In genomic region chr1:166166701-166167394, GRCh38 we compare ENCODE assay signal across 8 cellular contexts. TPM values are rescaled to one million over a fixed set of nuclear protein-coding genes. Genes with fewer than 3 reads are reported as not detected.
A peak's percentile ranks its signal among the peaks of the same experiment; 100 is the strongest.
DNase-seq lines count a peak whose midpoint lies in the region; ATAC-seq, FAIRE-seq and TF ChIP-seq lines count a peak whose summit lies in the region.

A gene with protein sequence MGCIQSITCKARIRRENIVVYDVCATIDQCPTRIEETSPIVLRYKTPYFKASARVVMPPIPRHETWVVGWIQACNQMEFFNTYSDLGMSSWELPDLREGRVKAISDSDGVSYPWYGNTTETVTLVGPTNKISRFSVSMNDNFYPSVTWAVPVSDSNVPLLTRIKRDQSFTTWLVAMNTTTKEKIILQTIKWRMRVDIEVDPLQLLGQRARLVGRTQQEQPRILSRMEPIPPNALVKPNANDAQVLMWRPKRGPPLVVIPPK (minus strand): TSS chr1:166167001. CDS start chr1:166166248, 753 bp downstream.

- H3K9ac ChIP-seq in H1 (replicated peaks in 1 of 4; ENCODE audit: extremely low read depth in 1 of 4, low read depth in 3 of 4, low read length in 3 of 4), result peak within 1 kb of the TSS in 2 of 4 experiments; percentile 21 to 49; a peak in 2 of 7 replicates

- H3K27me3 Mint-ChIP-seq in activated CD8-positive, alpha-beta T cell treated with anti-CD3 and anti-CD28 coated beads, Interleukin-2, amount 10 ng/mL, durations not matched to agents 7 days and 5 days (ENCODE audit: low read depth), result peaks cover 53% of the 10 kb centered on the region
- peaks cover 7% of the 10 kb centered on the region for H3K27me3 Mint-ChIP-seq in memory B cell

- no peak within 1 kb of the TSS for H3K14ac ChIP-seq in H1 (ENCODE audit: insufficient read length)

- H3K79me1 ChIP-seq in H1 (ENCODE audit: low read depth, low read length), result no peaks in the 10 kb centered on the region

- H3K9me3 ChIP-seq in H1 (ENCODE audit: insufficient read depth in 2 of 2, low read depth in 1 of 2, low read length in 1 of 2), result no peaks in the 10 kb centered on the region; a peak in 1 of 4 replicates

- no peak for TF ChIP-seq POLR2A in H1 (IDR thresholded peaks at IDR 0.05; ENCODE audit: control extremely low read depth in 1 of 2, low read depth in 2 of 2, low read length in 2 of 2)

- no peaks in the 10 kb centered on the region for H3K9me3 Mint-ChIP-seq in activated CD8-positive, alpha-beta T cell treated with anti-CD3 and anti-CD28 coated beads, Interleukin-2, amount 10 ng/mL, durations not matched to agents 7 days and 5 days (ENCODE audit: insufficient read depth)
- H3K9me3 Mint-ChIP-seq in memory B cell, result no peaks in the 10 kb centered on the region

- peak within 1 kb of the TSS; percentile 66; the same call in 1 of the 2 replicates for H3K18ac ChIP-seq in H1 (ENCODE audit: extremely low read depth, low read length)

- H3K4me1 Mint-ChIP-seq in activated CD8-positive, alpha-beta T cell treated with anti-CD3 and anti-CD28 coated beads, Interleukin-2, amount 10 ng/mL, durations not matched to agents 7 days and 5 days (ENCODE audit: low read depth), result peaks cover 15% of the 10 kb centered on the region
- peaks cover 10% of the 10 kb centered on the region for H3K4me1 Mint-ChIP-seq in memory B cell

- no peak within 1 kb of the TSS for H2BK5ac ChIP-seq in H1 (ENCODE audit: low read depth, low read length)

- peak within 1 kb of the TSS; percentile 83; the same call in 1 of the 2 replicates for H4K8ac ChIP-seq in H1 (ENCODE audit: extremely low read depth, insufficient read depth, low read length)

- TF ChIP-seq CTCF in H1 (IDR thresholded peaks at IDR 0.05; ENCODE audit: control extremely low read depth in 1 of 3, insufficient read depth in 1 of 3, low read depth in 1 of 3, low read length in 3 of 3), result 0 out of 4 replicates have a peak, but pooled peaks of 1 of the 3 experiments have one; percentile 1

- DNase-seq in ACHN, result peak; percentile 85
- DNase-seq in NCI-H526 treated with DMSO at 0.1 percent for 48 hours (lab: John Stamatoyannopoulos, UW), result peak; percentile 90
- peak; percentile 63 for DNase-seq in activated CD8-positive, alpha-beta T cell treated with anti-CD3 and anti-CD28 coated beads, Interleukin-2, amount 10 ng/mL, durations not matched to agents 7 days and 5 days
- peak in 1 of 2 experiments; percentile 77 for DNase-seq in H1 (ENCODE audit: low read depth in 1 of 2, low spot score in 2 of 2)
- DNase-seq in memory B cell (ENCODE audit: low spot score in 2 of 2), result peak; percentile 53 to 54
- peak; percentile 3 to 17 for DNase-seq in stimulated activated CD8-positive, alpha-beta memory T cell treated with anti-CD3 and anti-CD28 coated beads, Interleukin-15, amount 100 ng/mL, for 4 hours (ENCODE audit: low read depth in 2 of 2)

- H3K56ac ChIP-seq in H1 (replicated peaks; ENCODE audit: insufficient read length, low read depth, low read length), result no peak within 1 kb of the TSS

- peak within 1 kb of the TSS; percentile 91 to 100 for H3K4me2 ChIP-seq in H1 (ENCODE audit: insufficient read depth in 1 of 2, low read depth in 2 of 2, low read length in 2 of 2)

- H3K4me3 ChIP-seq in H1 (ENCODE audit: extremely low read depth in 1 of 4, insufficient read depth in 2 of 4, low read depth in 3 of 4, low read length in 4 of 4), result peak within 1 kb of the TSS; percentile 55 to 76 (median 68)

- ATAC-seq in GM18858 (IDR thresholded peaks at IDR 0.05; ENCODE audit: unreplicated experiment) (peak; percentile 20), HG03064 (IDR thresholded peaks at IDR 0.05; ENCODE audit: low read depth, unreplicated experiment) (peak; percentile 35), memory B cell (ENCODE audit: low read depth) (peak; percentile 81)
- ATAC-seq in activated CD8-positive, alpha-beta T cell treated with anti-CD3 and anti-CD28 coated beads, Interleukin-2, amount 10 ng/mL, durations not matched to agents 7 days and 5 days, result peak; percentile 77

- H3K23me2 ChIP-seq in H1 (ENCODE audit: low read depth, low read length), result peaks cover 22% of the 10 kb centered on the region; the same call in 1 of the 2 replicates

- in situ Hi-C loops in ACHN (cut with HindIII; ENCODE audit: low pct_ligation_motif_present, low pct_unique_long_range_greater_than_20kb, low sequenced_read_pairs), result no loop called here

- no peak for FAIRE-seq in H1 (lab: Jason Lieb, UNC)

- H2BK20ac ChIP-seq in H1 (ENCODE audit: low read length), result no peak within 1 kb of the TSS

- no peaks in the 10 kb centered on the region for H3K36me3 ChIP-seq in H1 (ENCODE audit: control insufficient read depth in 2 of 4, insufficient read depth in 4 of 4, low read length in 3 of 4)

- 3% methylated on average over 27 of the region's 60 CpGs; no CpG with 5 or more reads in 1 of the 2 experiments for WGBS in H1 (ENCODE audit: extremely low coverage in 1 of 2, insufficient coverage in 1 of 2, insufficient read length in 1 of 2, insufficient replicate concordance in 2 of 2, low coverage in 1 of 2, low lambda C conversion rate in 2 of 2, missing lambda C conversion rate in 1 of 2), 2 experiments

- POLR2A ChIA-PET in activated CD8-positive, alpha-beta T cell treated with anti-CD3 and anti-CD28 coated beads, Interleukin-2, amount 10 ng/mL, durations not matched to agents 7 days and 5 days (lab: Charles Lee), result interaction anchor here (0.6 kb wide), 1 partner anchor 508 kb away, joined by 3 read pairs; no protein-coding TSS in a partner anchor
- POLR2A ChIA-PET in H1 (lab: Charles Lee; ENCODE audit: partially characterized antibody), result no interaction called here

- H3K27me3 ChIP-seq in H1 (replicated peaks in 1 of 4; ENCODE audit: control insufficient read depth in 3 of 4, extremely low read depth in 1 of 4, insufficient read depth in 3 of 4, low read length in 3 of 4), result peaks cover 7 to 28% (median 21%) of the 10 kb centered on the region in 4 experiments

- H3K27ac ChIP-seq in H1 (ENCODE audit: low read depth, low read length), result no peak within 1 kb of the TSS

- TF ChIP-seq EP300 in H1 (IDR thresholded peaks at IDR 0.05; ENCODE audit: borderline replicate concordance in 1 of 2, low read depth in 2 of 2, low read length in 2 of 2), result no peak

- H3K4me1 ChIP-seq in H1 (replicated peaks in 1 of 4; ENCODE audit: control insufficient read depth in 3 of 4, insufficient read depth in 4 of 4, low read length in 3 of 4), result peaks cover 5 to 15% (median 9%) of the 10 kb centered on the region in 4 experiments

- peak within 1 kb of the TSS; percentile 67; the same call in 1 of the 2 replicates for H2BK15ac ChIP-seq in H1 (ENCODE audit: low read length)

- H2BK12ac ChIP-seq in H1 (ENCODE audit: low read depth, low read length), result peak within 1 kb of the TSS; percentile 31; the same call in 1 of the 2 replicates

- 0 out of 4 replicates have a peak, but pooled peaks of 1 of the 2 experiments have one; percentile 2 for TF ChIP-seq RAD21 in H1 (IDR thresholded peaks at IDR 0.05 in 1 of 2, conservative IDR thresholded peaks at IDR 0.05 in 1 of 2; ENCODE audit: low read depth in 2 of 2, low read length in 2 of 2)

- no peak within 1 kb of the TSS for H3K27ac Mint-ChIP-seq in activated CD8-positive, alpha-beta T cell treated with anti-CD3 and anti-CD28 coated beads, Interleukin-2, amount 10 ng/mL, durations not matched to agents 7 days and 5 days
- H3K27ac Mint-ChIP-seq in memory B cell, result no peak within 1 kb of the TSS

- no peaks in the 10 kb centered on the region for H3K79me2 ChIP-seq in H1 (ENCODE audit: control insufficient read depth in 1 of 2, insufficient read depth in 2 of 2, low read length in 2 of 2)

- H3K23ac ChIP-seq in H1 (ENCODE audit: insufficient read length), result no peak within 1 kb of the TSS

- CTCF ChIA-PET in activated CD8-positive, alpha-beta T cell treated with anti-CD3 and anti-CD28 coated beads, Interleukin-2, amount 10 ng/mL, durations not matched to agents 7 days and 5 days (lab: Charles Lee), result interaction anchor here (0.9 kb wide), 1 partner anchor 313 kb away, joined by 3 read pairs; no protein-coding TSS in a partner anchor
- CTCF ChIA-PET in H1 (lab: Charles Lee; ENCODE audit: partially characterized antibody), result interaction anchor here (0.9 to 1.7 kb wide), 12 partner anchors 9 to 268 kb away, joined by 3 to 8 read pairs (median 3); no protein-coding TSS in a partner anchor

- H4K5ac ChIP-seq in H1 (ENCODE audit: insufficient read length, low read depth, low read length), result no peak within 1 kb of the TSS

- H4K91ac ChIP-seq in H1 (replicated peaks; ENCODE audit: insufficient read length, low read length), result peak within 1 kb of the TSS; percentile 39

- no peak within 1 kb of the TSS for H2AK5ac ChIP-seq in H1 (ENCODE audit: low read depth, low read length)

- H3K36me3 Mint-ChIP-seq in activated CD8-positive, alpha-beta T cell treated with anti-CD3 and anti-CD28 coated beads, Interleukin-2, amount 10 ng/mL, durations not matched to agents 7 days and 5 days (ENCODE audit: low read depth), result no peaks in the 10 kb centered on the region
- no peaks in the 10 kb centered on the region for H3K36me3 Mint-ChIP-seq in memory B cell

- peak within 1 kb of the TSS; percentile 87 for H2AFZ ChIP-seq in H1 (ENCODE audit: low read length)

- H3K4me3 Mint-ChIP-seq in activated CD8-positive, alpha-beta T cell treated with anti-CD3 and anti-CD28 coated beads, Interleukin-2, amount 10 ng/mL, durations not matched to agents 7 days and 5 days, result peak within 1 kb of the TSS; percentile 65
- peak within 1 kb of the TSS; percentile 88 for H3K4me3 Mint-ChIP-seq in memory B cell

- H4K20me1 ChIP-seq in H1 (replicated peaks in 1 of 2; ENCODE audit: control insufficient read depth in 1 of 2, insufficient read depth in 2 of 2, low read length in 2 of 2), result peaks cover 0 to 7% of the 10 kb centered on the region in 2 experiments

- no peak within 1 kb of the TSS for H2BK120ac ChIP-seq in H1 (replicated peaks; ENCODE audit: low read depth, low read length)

- no peak within 1 kb of the TSS for H3K4ac ChIP-seq in H1 (replicated peaks; ENCODE audit: insufficient read length, low read depth, low read length)

TF ChIP-seq in H1, 55 proteins besides CTCF, POLR2A, EP300 and RAD21 (continues in another document):
- TF ChIP-seq HDAC2 (IDR thresholded peaks at IDR 0.05; ENCODE audit: borderline replicate concordance in 1 of 2, low read depth in 2 of 2, low read length in 2 of 2), result 0 out of 4 replicates have a peak, but pooled peaks of 1 of the 2 experiments have one; percentile 27

RNA-seq across cellular contexts. Expression of the gene that starts here (rescaled TPM):
- total RNA-seq in activated CD8-positive, alpha-beta T cell treated with anti-CD3 and anti-CD28 coated beads, Interleukin-2, amount 10 ng/mL, durations not matched to agents 7 days and 5 days, result under 1 TPM; 0.16 to 0.18 TPM
- total RNA-seq in H1 (2021; fragmentation: NEBNext Ultra II Directional; extraction: Animal tissue kit (Norgen Biotek cat#: 25700)), result 3.6 and 4.0 TPM in 2 replicates
- polyA plus RNA-seq in H1 (2011; rRNA removed), result 2.3 and 3.0 TPM in 2 replicates
- 3.4 TPM for polyA plus RNA-seq in H1 (2011; cell fraction: cytosol; rRNA removed)
- 4.2 TPM for polyA plus RNA-seq in H1 (2011; cell fraction: nucleus; rRNA removed)
- polyA plus RNA-seq in H1 (2012, experiment 1 of 2), result 2.6 to 3.5 TPM (median 3.0 TPM) in 4 replicates
- polyA plus RNA-seq in H1 (2012, experiment 2 of 2), result 1.8 TPM
- polyA plus RNA-seq in H1 (2013, experiment 1 of 2), result 1.9 TPM
- polyA plus RNA-seq in H1 (2013, experiment 2 of 2), result 1.7 TPM
- polyA minus RNA-seq in H1 (2011; rRNA and poly(A)+ RNA removed), result 2.9 and 3.7 TPM in 2 replicates
- 1.5 TPM for polyA minus RNA-seq in H1 (2011; cell fraction: cytosol; rRNA and poly(A)+ RNA removed)
- polyA minus RNA-seq in H1 (2011; cell fraction: nucleus; rRNA and poly(A)+ RNA removed), result 7.5 TPM

Comparison
In these comparisons a context has a peak if more than half of its experiments do, and no peak if none do; other contexts are left out.
1. Peak in DNase-seq and ATAC-seq in activated CD8-positive, alpha-beta T cell treated with anti-CD3 and anti-CD28 coated beads, Interleukin-2, amount 10 ng/mL, durations not matched to agents 7 days and 5 days; RNA of the gene not detected or under 1 TPM.
2. ATAC-seq: peak in every context shown above with its lines; median percentile 81 in memory B cell; 77 in activated CD8-positive, alpha-beta T cell treated with anti-CD3 and anti-CD28 coated beads, Interleukin-2, amount 10 ng/mL, durations not matched to agents 7 days and 5 days; 35 in HG03064; 20 in GM18858.